In genomic region chr1:62953643-62954042, GRCh38 we compare ENCODE assay signal across 18 cellular contexts.
DNase-seq lines count a peak whose midpoint lies in the region; ATAC-seq and TF ChIP-seq lines count a peak whose summit lies in the region.
"Had no signal": no experiment of that assay in that cellular context is flagged by ENCODE, and none has a peak within 500 bp of the region (broad histone marks: within the 10 kb centered on the region; RNA-seq: fewer than 3 reads in every experiment).

No MANE protein-coding gene starts in this region.

- in situ Hi-C loops in GM23248 (cut with MboI), result no loop called here

- intact Hi-C loops in psoas muscle (cut with DNase I), result no loop called here

- H2AFZ ChIP-seq in neural progenitor cell (replicated peaks) (no peak overlapping the region), GM23248 (no peak overlapping the region)

- H3K36me3 ChIP-seq in SJCRH30 (no peaks in the 10 kb centered on the region), neural progenitor cell (no peaks in the 10 kb centered on the region), psoas muscle (ENCODE audit: insufficient read depth in 1 of 2, low read depth in 1 of 2) (no peaks in the 10 kb centered on the region), GM23248 (ENCODE audit: low read depth) (no peaks in the 10 kb centered on the region)
- H3K36me3 ChIP-seq: BLaER1 had no signal

- peak overlapping the region; percentile 53 for H3K27ac Mint-ChIP-seq in glutamatergic neuron (ENCODE audit: unreplicated experiment)
- H3K27ac Mint-ChIP-seq in neural progenitor cell, result no peak overlapping the region
- H3K27ac Mint-ChIP-seq: CD8-positive, alpha-beta memory T cell; HFFc6 had no signal

- H3K36me3 Mint-ChIP-seq in glutamatergic neuron (ENCODE audit: unreplicated experiment) (no peaks in the 10 kb centered on the region), neural progenitor cell (no peaks in the 10 kb centered on the region)
- H3K36me3 Mint-ChIP-seq: CD8-positive, alpha-beta memory T cell had no signal

- H3K79me2 ChIP-seq in neural progenitor cell (ENCODE audit: low read depth) (no peaks in the 10 kb centered on the region), GM23248 (ENCODE audit: insufficient read depth) (no peaks in the 10 kb centered on the region)

- peak overlapping the region; percentile 35 for H3K4me2 ChIP-seq in neural progenitor cell
- no peak overlapping the region for H3K4me2 ChIP-seq in GM23248 (ENCODE audit: unreplicated experiment)
- H3K4me2 ChIP-seq: BLaER1 had no signal

- peaks cover 14% of the 10 kb centered on the region; the same call in 1 of the 2 replicates for H3K4me1 ChIP-seq in SJCRH30
- H3K4me1 ChIP-seq in neural progenitor cell, result peaks cover 15% of the 10 kb centered on the region
- no peaks in the 10 kb centered on the region for H3K4me1 ChIP-seq in psoas muscle
- no peaks in the 10 kb centered on the region for H3K4me1 ChIP-seq in GM23248 (ENCODE audit: insufficient read depth)
- H3K4me1 ChIP-seq: BLaER1, Caco-2 had no signal

- H3K4me3 Mint-ChIP-seq in glutamatergic neuron (ENCODE audit: unreplicated experiment) (peak overlapping the region; percentile 33), neural progenitor cell (no peak overlapping the region)
- H3K4me3 Mint-ChIP-seq: CD8-positive, alpha-beta memory T cell; HFFc6 had no signal

- H3K27ac ChIP-seq in SJCRH30, result no peak overlapping the region
- H3K27ac ChIP-seq in neural progenitor cell, result no peak overlapping the region
- no peak overlapping the region for H3K27ac ChIP-seq in psoas muscle
- H3K27ac ChIP-seq in GM23248, result no peak overlapping the region
- H3K27ac ChIP-seq: 22Rv1, BLaER1 had no signal

- H4K20me1 ChIP-seq in neural progenitor cell (ENCODE audit: low read depth), result no peaks in the 10 kb centered on the region
- H4K20me1 ChIP-seq in GM23248 (ENCODE audit: insufficient read depth), result no peaks in the 10 kb centered on the region
- H4K20me1 ChIP-seq: BLaER1 had no signal

- no peaks in the 10 kb centered on the region for H3K27me3 ChIP-seq in SJCRH30
- H3K27me3 ChIP-seq in neural progenitor cell, result no peaks in the 10 kb centered on the region
- peaks cover 0 to 9% (median 2%) of the 10 kb centered on the region in 3 donors for H3K27me3 ChIP-seq in psoas muscle (ENCODE audit: insufficient read depth in 3 of 3, low read length in 2 of 3)
- H3K27me3 ChIP-seq in GM23248 (replicated peaks; ENCODE audit: insufficient read depth), result peaks cover 23% of the 10 kb centered on the region
- H3K27me3 ChIP-seq: BLaER1 had no signal

- WGBS in psoas muscle, 3 donors, result 11 to 15% (median 12%) methylated on average over 6 of the region's 6 CpGs
- 41% methylated on average over 6 of the region's 6 CpGs for WGBS in GM23248 (ENCODE audit: low coverage in 1 of 2, low lambda C conversion rate in 2 of 2, missing lambda C conversion rate in 2 of 2), 2 experiments

- TF ChIP-seq CTCF in glutamatergic neuron (IDR thresholded peaks at IDR 0.05; ENCODE audit: partially characterized antibody, unreplicated experiment) (no peak), neural progenitor cell (IDR thresholded peaks at IDR 0.05) (no peak), psoas muscle (IDR thresholded peaks at IDR 0.05) (no peak)

- DNase-seq in Ammon's horn (ENCODE audit: low spot score) (peak; percentile 4), SJCRH30 (peak; percentile 73 to 81), glutamatergic neuron (no peak), neural progenitor cell (ENCODE audit: low spot score) (peak; percentile 13), psoas muscle (no peak), NCI-H187 (lab: John Stamatoyannopoulos, UW) (no peak), GM23248 (no peak)
- DNase-seq in effector CD4-positive, alpha-beta T cell, result no peak
- DNase-seq: Caco-2; CD8-positive, alpha-beta memory T cell; DND-41; GDM1; GOT3; HCEC 1CT; HFFc6 had no signal

- H3K27me3 Mint-ChIP-seq in glutamatergic neuron (ENCODE audit: unreplicated experiment) (no peaks in the 10 kb centered on the region), neural progenitor cell (ENCODE audit: insufficient read depth, low read depth) (peaks cover 6% of the 10 kb centered on the region)

- H3K9me3 ChIP-seq in SJCRH30 (replicated peaks) (no peaks in the 10 kb centered on the region; the same call in 1 of the 2 replicates), neural progenitor cell (ENCODE audit: low read depth) (no peaks in the 10 kb centered on the region), psoas muscle (no peaks in the 10 kb centered on the region), GM23248 (ENCODE audit: low read depth) (no peaks in the 10 kb centered on the region)
- H3K9me3 ChIP-seq: BLaER1, Caco-2 had no signal

- H3K9me2 ChIP-seq in GM23248 (ENCODE audit: insufficient read depth), result no peaks in the 10 kb centered on the region

- no peak for ATAC-seq in psoas muscle
- ATAC-seq: HepG2 had no signal

- H3F3A ChIP-seq in neural progenitor cell (ENCODE audit: low read depth) (no peaks in the 10 kb centered on the region), GM23248 (ENCODE audit: insufficient read depth) (no peaks in the 10 kb centered on the region)

- H3K4me3 ChIP-seq in SJCRH30, result no peak overlapping the region
- H3K4me3 ChIP-seq in neural progenitor cell, result no peak overlapping the region
- H3K4me3 ChIP-seq in psoas muscle, result no peak overlapping the region
- no peak overlapping the region for H3K4me3 ChIP-seq in GM23248
- H3K4me3 ChIP-seq: BLaER1 had no signal

- no peak overlapping the region for H3K9ac ChIP-seq in neural progenitor cell
- no peak overlapping the region for H3K9ac ChIP-seq in GM23248
- H3K9ac ChIP-seq: BLaER1 had no signal

- peaks cover 15% of the 10 kb centered on the region for H3K4me1 Mint-ChIP-seq in glutamatergic neuron (ENCODE audit: low read depth, unreplicated experiment)
- peaks cover 25% of the 10 kb centered on the region for H3K4me1 Mint-ChIP-seq in neural progenitor cell
- H3K4me1 Mint-ChIP-seq: CD8-positive, alpha-beta memory T cell had no signal

- H3K9me3 Mint-ChIP-seq in glutamatergic neuron (ENCODE audit: unreplicated experiment) (no peaks in the 10 kb centered on the region), neural progenitor cell (no peaks in the 10 kb centered on the region)
- H3K9me3 Mint-ChIP-seq: HFFc6 had no signal

Comparison
In these comparisons a context has a peak if more than half of its experiments do, and no peak if none do; other contexts are left out.
1. DNase-seq: peak in Ammon's horn (single experiment), SJCRH30 (2 of 2) and neural progenitor cell (single experiment); none in glutamatergic neuron (single experiment), effector CD4-positive, alpha-beta T cell (single experiment), psoas muscle (0 of 2), NCI-H187 (0 of 2) and GM23248 (single experiment).